ENCODE assay signal across 14 cellular contexts in the genomic region with DNA sequence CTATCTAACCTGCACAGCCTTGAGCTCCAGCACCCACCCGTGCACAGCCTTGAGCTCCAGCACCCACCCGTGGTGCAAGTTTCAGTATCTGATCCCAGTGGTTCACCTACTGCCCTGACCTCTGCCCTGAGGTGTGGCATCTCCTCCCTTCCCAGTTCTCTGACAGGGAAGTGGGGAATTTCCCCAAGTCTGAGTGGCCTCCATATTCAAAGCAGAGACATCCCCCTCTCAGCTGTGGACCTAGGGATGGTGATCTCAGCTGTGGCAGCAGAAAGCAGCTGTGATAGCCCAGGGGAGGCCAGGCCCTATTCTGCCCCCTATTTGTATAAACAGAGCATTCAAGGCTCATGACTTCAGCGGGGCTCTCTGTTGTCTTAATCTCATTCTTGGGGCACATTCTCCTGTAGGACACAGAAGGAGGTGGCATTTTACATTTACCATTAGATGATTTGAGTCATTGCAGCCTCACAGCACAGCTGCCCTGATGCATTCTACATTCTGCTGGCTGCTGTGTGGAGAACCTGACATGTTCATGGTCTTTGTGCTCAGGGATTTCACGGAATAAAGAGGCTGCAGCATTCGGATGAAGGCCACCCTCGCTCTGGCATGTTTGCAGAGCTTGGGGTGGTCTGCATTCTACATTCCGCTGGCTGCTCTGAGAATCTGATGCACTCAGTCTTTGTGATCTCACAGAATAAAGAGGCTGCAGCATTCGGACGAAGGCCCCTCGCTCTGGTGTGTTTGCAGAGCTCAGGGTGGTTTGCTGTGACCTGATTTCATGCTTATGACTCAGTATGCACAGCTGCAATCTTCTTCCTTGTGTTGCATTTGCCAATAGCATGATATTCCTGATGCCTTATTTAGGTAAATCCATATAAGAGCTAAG. TPM values are rescaled to one million over a fixed set of nuclear protein-coding genes. Genes with fewer than 3 reads are reported as not detected.
DNase-seq lines count a peak whose midpoint lies in the region; ATAC-seq and FAIRE-seq lines count a peak whose summit lies in the region.
"Had no signal": no experiment of that assay in that cellular context is flagged by ENCODE, and none has a peak within 500 bp of the region (broad histone marks: within the 10 kb centered on the region; RNA-seq: fewer than 3 reads in every experiment).

No MANE protein-coding gene starts in this region.

- H3K18ac ChIP-seq in mesenchymal stem cell (ENCODE audit: low read depth in 1 of 2, low read length in 2 of 2) = no peak overlapping the region

- H4K8ac ChIP-seq in mesenchymal stem cell (ENCODE audit: low read length) = peak overlapping the region; percentile 31

- WGBS in mesenchymal stem cell = 70% methylated on average over 10 of the region's 10 CpGs

- peaks cover 52% of the 10 kb centered on the region for H3K4me1 Mint-ChIP-seq in T-helper 17 cell

- H3K36me3 Mint-ChIP-seq in T-helper 17 cell (ENCODE audit: low read depth) = peaks cover 5% of the 10 kb centered on the region
- H3K36me3 Mint-ChIP-seq: activated naive CD8-positive, alpha-beta T cell treated with anti-CD3 and anti-CD28 coated beads, Interleukin-2, amount 10 ng/mL, durations not matched to agents 7 days and 5 days had no signal

- no peaks in the 10 kb centered on the region for H3K79me1 ChIP-seq in mesenchymal stem cell (replicated peaks; ENCODE audit: low read length, poor library complexity, severe bottlenecking)

- no peak overlapping the region for H3K4me3 ChIP-seq in mesenchymal stem cell (ENCODE audit: insufficient read depth in 1 of 2, low read depth in 1 of 2, low read length in 2 of 2)
- H3K4me3 ChIP-seq: heart right ventricle, lung, upper lobe of left lung had no signal

- peak overlapping the region; percentile 40 for H4K91ac ChIP-seq in mesenchymal stem cell (ENCODE audit: low read length)

- H3K36me3 ChIP-seq in mesenchymal stem cell (ENCODE audit: control insufficient read depth in 1 of 2, insufficient read depth in 2 of 2, low read depth in 1 of 2, low read length in 2 of 2) = no peaks in the 10 kb centered on the region
- H3K36me3 ChIP-seq: heart right ventricle, upper lobe of left lung had no signal

- H2AFZ ChIP-seq in mesenchymal stem cell (ENCODE audit: low read depth, low read length) = no peak overlapping the region

- no peak overlapping the region for H3K14ac ChIP-seq in mesenchymal stem cell (ENCODE audit: low read length in 2 of 2)

- H3K4me1 ChIP-seq in mesenchymal stem cell (ENCODE audit: control insufficient read depth, insufficient read depth, low read depth, low read length) = no peaks in the 10 kb centered on the region

- H3K9ac ChIP-seq in mesenchymal stem cell (ENCODE audit: low read length) = no peak overlapping the region

- FAIRE-seq in HTR-8/SVneo (lab: Jason Lieb, UNC) = no peak

- no peak overlapping the region for H3K27ac ChIP-seq in mesenchymal stem cell (ENCODE audit: low read length, poor library complexity, severe bottlenecking)
- H3K27ac ChIP-seq in caudate nucleus (ENCODE audit: low read depth, low read length) = no peak overlapping the region
- H3K27ac ChIP-seq: heart right ventricle, HL-60, upper lobe of left lung had no signal

- H3K27me3 ChIP-seq in mesenchymal stem cell (ENCODE audit: control insufficient read depth in 1 of 2, insufficient read depth in 1 of 2, low read length in 2 of 2) = peaks cover 4 to 30% of the 10 kb centered on the region in 2 experiments
- H3K27me3 ChIP-seq: upper lobe of left lung had no signal

- no peak overlapping the region for H2BK15ac ChIP-seq in mesenchymal stem cell (ENCODE audit: low read depth, poor library complexity, severe bottlenecking)

- no peak overlapping the region for H3K4me2 ChIP-seq in mesenchymal stem cell (ENCODE audit: low read length, poor library complexity, severe bottlenecking)

- no peak overlapping the region for H2BK12ac ChIP-seq in mesenchymal stem cell (ENCODE audit: low read length in 2 of 2)

- ATAC-seq in GM19397 (IDR thresholded peaks at IDR 0.05; ENCODE audit: unreplicated experiment) = peak; percentile 49
- ATAC-seq in T-helper 17 cell = peak; percentile 29

- H3K27ac Mint-ChIP-seq in T-helper 17 cell = peak overlapping the region; percentile 89
- H3K27ac Mint-ChIP-seq: activated naive CD8-positive, alpha-beta T cell treated with anti-CD3 and anti-CD28 coated beads, Interleukin-2, amount 10 ng/mL, durations not matched to agents 7 days and 5 days had no signal

- no peak overlapping the region for H3K23ac ChIP-seq in mesenchymal stem cell (ENCODE audit: low read length in 2 of 2)

- no peak overlapping the region for H2BK120ac ChIP-seq in mesenchymal stem cell (ENCODE audit: low read depth, low read length)

- no peak overlapping the region for H3K4ac ChIP-seq in mesenchymal stem cell (ENCODE audit: low read depth in 1 of 2, low read length in 2 of 2)

- H3K9me3 ChIP-seq in T-helper 17 cell (ENCODE audit: control insufficient read depth, low read length, poor library complexity, severe bottlenecking) (no peaks in the 10 kb centered on the region), mesenchymal stem cell (ENCODE audit: control insufficient read depth, low read length) (no peaks in the 10 kb centered on the region)
- H3K9me3 ChIP-seq: heart right ventricle, upper lobe of left lung had no signal

- no peaks in the 10 kb centered on the region for H3K27me3 Mint-ChIP-seq in T-helper 17 cell

- H2BK5ac ChIP-seq in mesenchymal stem cell (ENCODE audit: low read depth, low read length, poor library complexity, severe bottlenecking) = no peak overlapping the region

- no peak overlapping the region for H2AK5ac ChIP-seq in mesenchymal stem cell (ENCODE audit: low read length, severe bottlenecking)

- peak overlapping the region; percentile 36 for H3K4me3 Mint-ChIP-seq in T-helper 17 cell
- H3K4me3 Mint-ChIP-seq: activated naive CD8-positive, alpha-beta T cell treated with anti-CD3 and anti-CD28 coated beads, Interleukin-2, amount 10 ng/mL, durations not matched to agents 7 days and 5 days had no signal

- peak; percentile 85 for DNase-seq in DMS53 (lab: John Stamatoyannopoulos, UW)
- no peak for DNase-seq in T-helper 17 cell
- no peak for DNase-seq in mesenchymal stem cell
- no peak for DNase-seq in stimulated activated CD4-positive, alpha-beta T cell treated with anti-CD3 and anti-CD28 coated beads, Interleukin-4, amount 100 ng/mL, for 4 hours
- DNase-seq in caudate nucleus (lab: John Stamatoyannopoulos, UW) = no peak
- DNase-seq in HTR-8/SVneo (ENCODE audit: insufficient read length, low spot score) = no peak
- DNase-seq in NCI-H1105 (lab: John Stamatoyannopoulos, UW) = no peak
- DNase-seq: activated naive CD8-positive, alpha-beta T cell treated with anti-CD3 and anti-CD28 coated beads, Interleukin-2, amount 10 ng/mL, durations not matched to agents 7 days and 5 days; heart right ventricle had no signal

RNA-seq across cellular contexts. Expression of gene GPR31, which starts 16.9 kb away (rescaled TPM):
- not detected for total RNA-seq in T-helper 17 cell
- polyA plus RNA-seq in mesenchymal stem cell (2013, experiment 1 of 2) = not detected
- not detected for polyA plus RNA-seq in mesenchymal stem cell (2013, experiment 2 of 2)
- total RNA-seq: activated naive CD8-positive, alpha-beta T cell treated with anti-CD3 and anti-CD28 coated beads, Interleukin-2, amount 10 ng/mL, durations not matched to agents 7 days and 5 days; G401; heart right ventricle; upper lobe of left lung had no signal
- polyA plus RNA-seq: heart right ventricle had no signal

RNA-seq across cellular contexts. Expression of gene CCR6, which starts 17.9 kb away (rescaled TPM):
- total RNA-seq in T-helper 17 cell = 10 to 100 TPM; 57.4 to 60.5 TPM
- not detected for polyA plus RNA-seq in mesenchymal stem cell (2013, experiment 1 of 2)
- not detected for polyA plus RNA-seq in mesenchymal stem cell (2013, experiment 2 of 2)
- total RNA-seq: G401 had no signal
- polyA plus RNA-seq: heart right ventricle had no signal
